ENCODE assay signal across 1 cellular context in the genomic region with DNA sequence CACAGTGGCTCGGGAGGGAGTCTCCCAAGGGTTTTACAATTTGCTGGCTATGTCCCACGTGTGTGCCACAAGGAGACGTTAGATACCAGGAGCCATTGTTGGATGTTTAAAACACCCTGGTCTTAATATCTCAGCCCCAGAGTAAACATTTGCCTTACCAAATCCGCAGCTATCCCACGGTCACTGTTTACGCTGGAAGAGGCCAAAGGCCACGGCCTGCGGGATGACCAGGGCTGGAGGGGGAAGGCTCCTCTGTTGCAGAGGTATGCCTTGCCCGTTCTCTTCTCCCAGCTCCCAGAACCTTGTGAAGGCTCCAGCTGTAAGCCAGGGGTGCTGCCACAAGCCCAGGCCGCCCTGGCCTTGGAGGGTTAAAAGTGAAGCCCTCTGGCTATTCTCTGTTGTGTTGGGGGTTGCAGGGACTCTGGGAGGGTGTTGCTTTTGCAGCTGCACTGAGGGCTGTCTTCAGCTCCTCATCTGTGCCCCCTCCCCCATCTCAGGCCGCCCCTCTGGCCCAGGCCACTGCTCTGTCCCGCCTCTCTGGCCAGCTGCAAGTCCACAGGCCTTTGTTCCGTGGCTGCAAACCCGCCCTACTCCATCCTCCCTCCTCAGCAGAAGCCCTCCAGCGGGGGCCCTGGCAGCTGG.
TF ChIP-seq lines count a peak whose summit lies in the region.

No MANE protein-coding gene starts in this region.

TF ChIP-seq in HepG2, 621 proteins besides CTCF, POLR2A, EP300 and RAD21 (continued from another document and continues in another):
- TF ChIP-seq, protein P1, sequence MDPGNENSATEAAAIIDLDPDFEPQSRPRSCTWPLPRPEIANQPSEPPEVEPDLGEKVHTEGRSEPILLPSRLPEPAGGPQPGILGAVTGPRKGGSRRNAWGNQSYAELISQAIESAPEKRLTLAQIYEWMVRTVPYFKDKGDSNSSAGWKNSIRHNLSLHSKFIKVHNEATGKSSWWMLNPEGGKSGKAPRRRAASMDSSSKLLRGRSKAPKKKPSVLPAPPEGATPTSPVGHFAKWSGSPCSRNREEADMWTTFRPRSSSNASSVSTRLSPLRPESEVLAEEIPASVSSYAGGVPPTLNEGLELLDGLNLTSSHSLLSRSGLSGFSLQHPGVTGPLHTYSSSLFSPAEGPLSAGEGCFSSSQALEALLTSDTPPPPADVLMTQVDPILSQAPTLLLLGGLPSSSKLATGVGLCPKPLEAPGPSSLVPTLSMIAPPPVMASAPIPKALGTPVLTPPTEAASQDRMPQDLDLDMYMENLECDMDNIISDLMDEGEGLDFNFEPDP (CRISPR knock-in tag; conservative IDR thresholded peaks at IDR 0.05): 0 out of 2 replicates have a peak, but pooled peaks have one; percentile 79
- TF ChIP-seq AGO2 (optimal IDR thresholded peaks at IDR 0.05; ENCODE audit: low read depth, low read length): no peak
- TF ChIP-seq HDAC6 (IDR thresholded peaks at IDR 0.05; ENCODE audit: low read depth, low read length): no peak
- no peak for TF ChIP-seq ZNF572 (CRISPR knock-in tag; IDR thresholded peaks at IDR 0.05)
- TF ChIP-seq HOXA7 (CRISPR knock-in tag; IDR thresholded peaks at IDR 0.05): no peak
- no peak for TF ChIP-seq SOX6 (IDR thresholded peaks at IDR 0.05)
- peak; percentile 79 for TF ChIP-seq SOX6 (CRISPR knock-in tag; IDR thresholded peaks at IDR 0.05)
- TF ChIP-seq PHF5A (CRISPR knock-in tag; IDR thresholded peaks at IDR 0.05; ENCODE audit: low read depth, unreplicated experiment): no peak
- TF ChIP-seq EHMT2 (IDR thresholded peaks at IDR 0.05; ENCODE audit: borderline replicate concordance, low read depth, low read length): no peak
- no peak for TF ChIP-seq ZBTB21 (CRISPR knock-in tag; IDR thresholded peaks at IDR 0.05)
- no peak for TF ChIP-seq ZFP36L2 (CRISPR knock-in tag; IDR thresholded peaks at IDR 0.05)
- no peak for TF ChIP-seq KAT7 (CRISPR knock-in tag; IDR thresholded peaks at IDR 0.05; ENCODE audit: borderline replicate concordance)
- TF ChIP-seq HIVEP1 (CRISPR knock-in tag; IDR thresholded peaks at IDR 0.05): peak; percentile 52; the same call in 1 of the 2 replicates
- TF ChIP-seq ZNF660 (CRISPR knock-in tag; IDR thresholded peaks at IDR 0.05; ENCODE audit: borderline replicate concordance, low read depth): no peak
- no peak for TF ChIP-seq CHD2 (IDR thresholded peaks at IDR 0.05; ENCODE audit: low read depth, low read length)
- TF ChIP-seq, protein P2, sequence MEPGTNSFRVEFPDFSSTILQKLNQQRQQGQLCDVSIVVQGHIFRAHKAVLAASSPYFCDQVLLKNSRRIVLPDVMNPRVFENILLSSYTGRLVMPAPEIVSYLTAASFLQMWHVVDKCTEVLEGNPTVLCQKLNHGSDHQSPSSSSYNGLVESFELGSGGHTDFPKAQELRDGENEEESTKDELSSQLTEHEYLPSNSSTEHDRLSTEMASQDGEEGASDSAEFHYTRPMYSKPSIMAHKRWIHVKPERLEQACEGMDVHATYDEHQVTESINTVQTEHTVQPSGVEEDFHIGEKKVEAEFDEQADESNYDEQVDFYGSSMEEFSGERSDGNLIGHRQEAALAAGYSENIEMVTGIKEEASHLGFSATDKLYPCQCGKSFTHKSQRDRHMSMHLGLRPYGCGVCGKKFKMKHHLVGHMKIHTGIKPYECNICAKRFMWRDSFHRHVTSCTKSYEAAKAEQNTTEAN (CRISPR knock-in tag; conservative IDR thresholded peaks at IDR 0.05): 0 out of 2 replicates have a peak, but pooled peaks have one; percentile 35
- peak; percentile 38; the same call in 1 of the 2 replicates for TF ChIP-seq ZMYM2 (CRISPR knock-in tag; IDR thresholded peaks at IDR 0.05)
- TF ChIP-seq, protein P3, sequence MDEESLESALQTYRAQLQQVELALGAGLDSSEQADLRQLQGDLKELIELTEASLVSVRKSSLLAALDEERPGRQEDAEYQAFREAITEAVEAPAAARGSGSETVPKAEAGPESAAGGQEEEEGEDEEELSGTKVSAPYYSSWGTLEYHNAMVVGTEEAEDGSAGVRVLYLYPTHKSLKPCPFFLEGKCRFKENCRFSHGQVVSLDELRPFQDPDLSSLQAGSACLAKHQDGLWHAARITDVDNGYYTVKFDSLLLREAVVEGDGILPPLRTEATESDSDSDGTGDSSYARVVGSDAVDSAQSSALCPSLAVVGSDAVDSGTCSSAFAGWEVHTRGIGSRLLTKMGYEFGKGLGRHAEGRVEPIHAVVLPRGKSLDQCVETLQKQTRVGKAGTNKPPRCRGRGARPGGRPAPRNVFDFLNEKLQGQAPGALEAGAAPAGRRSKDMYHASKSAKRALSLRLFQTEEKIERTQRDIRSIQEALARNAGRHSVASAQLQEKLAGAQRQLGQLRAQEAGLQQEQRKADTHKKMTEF (CRISPR knock-in tag; IDR thresholded peaks at IDR 0.05): peak; percentile 72; the same call in 1 of the 2 replicates
- peak; percentile 74 for TF ChIP-seq SAP130 (CRISPR knock-in tag; IDR thresholded peaks at IDR 0.05; ENCODE audit: low read depth)
- TF ChIP-seq ZNF354B (CRISPR knock-in tag; IDR thresholded peaks at IDR 0.05): no peak
- TF ChIP-seq ZNF33A (CRISPR knock-in tag; IDR thresholded peaks at IDR 0.05; ENCODE audit: borderline replicate concordance): no peak
- TF ChIP-seq NCOR1 (IDR thresholded peaks at IDR 0.05; ENCODE audit: borderline replicate concordance, low read length): peak; percentile 31; the same call in 1 of the 2 replicates
- TF ChIP-seq, protein P4, sequence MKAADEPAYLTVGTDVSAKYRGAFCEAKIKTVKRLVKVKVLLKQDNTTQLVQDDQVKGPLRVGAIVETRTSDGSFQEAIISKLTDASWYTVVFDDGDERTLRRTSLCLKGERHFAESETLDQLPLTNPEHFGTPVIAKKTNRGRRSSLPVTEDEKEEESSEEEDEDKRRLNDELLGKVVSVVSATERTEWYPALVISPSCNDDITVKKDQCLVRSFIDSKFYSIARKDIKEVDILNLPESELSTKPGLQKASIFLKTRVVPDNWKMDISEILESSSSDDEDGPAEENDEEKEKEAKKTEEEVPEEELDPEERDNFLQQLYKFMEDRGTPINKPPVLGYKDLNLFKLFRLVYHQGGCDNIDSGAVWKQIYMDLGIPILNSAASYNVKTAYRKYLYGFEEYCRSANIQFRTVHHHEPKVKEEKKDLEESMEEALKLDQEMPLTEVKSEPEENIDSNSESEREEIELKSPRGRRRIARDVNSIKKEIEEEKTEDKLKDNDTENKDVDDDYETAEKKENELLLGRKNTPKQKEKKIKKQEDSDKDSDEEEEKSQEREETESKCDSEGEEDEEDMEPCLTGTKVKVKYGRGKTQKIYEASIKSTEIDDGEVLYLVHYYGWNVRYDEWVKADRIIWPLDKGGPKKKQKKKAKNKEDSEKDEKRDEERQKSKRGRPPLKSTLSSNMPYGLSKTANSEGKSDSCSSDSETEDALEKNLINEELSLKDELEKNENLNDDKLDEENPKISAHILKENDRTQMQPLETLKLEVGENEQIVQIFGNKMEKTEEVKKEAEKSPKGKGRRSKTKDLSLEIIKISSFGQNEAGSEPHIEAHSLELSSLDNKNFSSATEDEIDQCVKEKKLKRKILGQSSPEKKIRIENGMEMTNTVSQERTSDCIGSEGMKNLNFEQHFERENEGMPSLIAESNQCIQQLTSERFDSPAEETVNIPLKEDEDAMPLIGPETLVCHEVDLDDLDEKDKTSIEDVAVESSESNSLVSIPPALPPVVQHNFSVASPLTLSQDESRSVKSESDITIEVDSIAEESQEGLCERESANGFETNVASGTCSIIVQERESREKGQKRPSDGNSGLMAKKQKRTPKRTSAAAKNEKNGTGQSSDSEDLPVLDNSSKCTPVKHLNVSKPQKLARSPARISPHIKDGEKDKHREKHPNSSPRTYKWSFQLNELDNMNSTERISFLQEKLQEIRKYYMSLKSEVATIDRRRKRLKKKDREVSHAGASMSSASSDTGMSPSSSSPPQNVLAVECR (CRISPR knock-in tag; IDR thresholded peaks at IDR 0.05; ENCODE audit: borderline replicate concordance): peak; percentile 48; the same call in 1 of the 2 replicates
- no peak for TF ChIP-seq ATF1 (CRISPR knock-in tag; IDR thresholded peaks at IDR 0.05)
- TF ChIP-seq, protein P5, sequence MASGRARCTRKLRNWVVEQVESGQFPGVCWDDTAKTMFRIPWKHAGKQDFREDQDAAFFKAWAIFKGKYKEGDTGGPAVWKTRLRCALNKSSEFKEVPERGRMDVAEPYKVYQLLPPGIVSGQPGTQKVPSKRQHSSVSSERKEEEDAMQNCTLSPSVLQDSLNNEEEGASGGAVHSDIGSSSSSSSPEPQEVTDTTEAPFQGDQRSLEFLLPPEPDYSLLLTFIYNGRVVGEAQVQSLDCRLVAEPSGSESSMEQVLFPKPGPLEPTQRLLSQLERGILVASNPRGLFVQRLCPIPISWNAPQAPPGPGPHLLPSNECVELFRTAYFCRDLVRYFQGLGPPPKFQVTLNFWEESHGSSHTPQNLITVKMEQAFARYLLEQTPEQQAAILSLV (CRISPR knock-in tag; IDR thresholded peaks at IDR 0.05; ENCODE audit: borderline replicate concordance): no peak
- TF ChIP-seq SRSF9 (IDR thresholded peaks at IDR 0.05; ENCODE audit: borderline replicate concordance, insufficient read depth, low read depth, low read length, poor library complexity, severe bottlenecking): no peak
- TF ChIP-seq ZNF564 (CRISPR knock-in tag; IDR thresholded peaks at IDR 0.05): no peak
- TF ChIP-seq DMAP1 (CRISPR knock-in tag; IDR thresholded peaks at IDR 0.05): no peak
- TF ChIP-seq, protein P6, sequence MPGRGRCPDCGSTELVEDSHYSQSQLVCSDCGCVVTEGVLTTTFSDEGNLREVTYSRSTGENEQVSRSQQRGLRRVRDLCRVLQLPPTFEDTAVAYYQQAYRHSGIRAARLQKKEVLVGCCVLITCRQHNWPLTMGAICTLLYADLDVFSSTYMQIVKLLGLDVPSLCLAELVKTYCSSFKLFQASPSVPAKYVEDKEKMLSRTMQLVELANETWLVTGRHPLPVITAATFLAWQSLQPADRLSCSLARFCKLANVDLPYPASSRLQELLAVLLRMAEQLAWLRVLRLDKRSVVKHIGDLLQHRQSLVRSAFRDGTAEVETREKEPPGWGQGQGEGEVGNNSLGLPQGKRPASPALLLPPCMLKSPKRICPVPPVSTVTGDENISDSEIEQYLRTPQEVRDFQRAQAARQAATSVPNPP (CRISPR knock-in tag; IDR thresholded peaks at IDR 0.05): 0 out of 2 replicates have a peak, but pooled peaks have one; percentile 49
- TF ChIP-seq EEA1 (CRISPR knock-in tag; IDR thresholded peaks at IDR 0.05; ENCODE audit: borderline replicate concordance): no peak
- no peak for TF ChIP-seq ZC3H4 (CRISPR knock-in tag; IDR thresholded peaks at IDR 0.05; ENCODE audit: borderline replicate concordance)
- TF ChIP-seq MED8 (CRISPR knock-in tag; IDR thresholded peaks at IDR 0.05; ENCODE audit: insufficient replicate concordance): no peak
- no peak; the same call in 1 of the 2 replicates for TF ChIP-seq KMT2B (CRISPR knock-in tag; IDR thresholded peaks at IDR 0.05)
- no peak for TF ChIP-seq ZNF550 (CRISPR knock-in tag; IDR thresholded peaks at IDR 0.05; ENCODE audit: borderline replicate concordance)
- peak; percentile 80 for TF ChIP-seq RARA (CRISPR knock-in tag; IDR thresholded peaks at IDR 0.05)
- TF ChIP-seq, protein P7, sequence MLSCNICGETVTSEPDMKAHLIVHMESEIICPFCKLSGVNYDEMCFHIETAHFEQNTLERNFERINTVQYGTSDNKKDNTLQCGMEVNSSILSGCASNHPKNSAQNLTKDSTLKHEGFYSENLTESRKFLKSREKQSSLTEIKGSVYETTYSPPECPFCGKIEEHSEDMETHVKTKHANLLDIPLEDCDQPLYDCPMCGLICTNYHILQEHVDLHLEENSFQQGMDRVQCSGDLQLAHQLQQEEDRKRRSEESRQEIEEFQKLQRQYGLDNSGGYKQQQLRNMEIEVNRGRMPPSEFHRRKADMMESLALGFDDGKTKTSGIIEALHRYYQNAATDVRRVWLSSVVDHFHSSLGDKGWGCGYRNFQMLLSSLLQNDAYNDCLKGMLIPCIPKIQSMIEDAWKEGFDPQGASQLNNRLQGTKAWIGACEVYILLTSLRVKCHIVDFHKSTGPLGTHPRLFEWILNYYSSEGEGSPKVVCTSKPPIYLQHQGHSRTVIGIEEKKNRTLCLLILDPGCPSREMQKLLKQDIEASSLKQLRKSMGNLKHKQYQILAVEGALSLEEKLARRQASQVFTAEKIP (CRISPR knock-in tag; IDR thresholded peaks at IDR 0.05; ENCODE audit: borderline replicate concordance): no peak
- 0 out of 2 replicates have a peak, but pooled peaks have one; percentile 35 for TF ChIP-seq ZNF317 (CRISPR knock-in tag; IDR thresholded peaks at IDR 0.05)
- no peak for TF ChIP-seq TBX3 (IDR thresholded peaks at IDR 0.05; ENCODE audit: borderline replicate concordance)
- TF ChIP-seq ZBTB20 (CRISPR knock-in tag; IDR thresholded peaks at IDR 0.05; ENCODE audit: borderline replicate concordance, low read depth): no peak
- TF ChIP-seq ZNF501 (CRISPR knock-in tag; IDR thresholded peaks at IDR 0.05): no peak
- TF ChIP-seq ZNF772 (CRISPR knock-in tag; IDR thresholded peaks at IDR 0.05): no peak; the same call in 1 of the 2 replicates
- TF ChIP-seq, protein P8, sequence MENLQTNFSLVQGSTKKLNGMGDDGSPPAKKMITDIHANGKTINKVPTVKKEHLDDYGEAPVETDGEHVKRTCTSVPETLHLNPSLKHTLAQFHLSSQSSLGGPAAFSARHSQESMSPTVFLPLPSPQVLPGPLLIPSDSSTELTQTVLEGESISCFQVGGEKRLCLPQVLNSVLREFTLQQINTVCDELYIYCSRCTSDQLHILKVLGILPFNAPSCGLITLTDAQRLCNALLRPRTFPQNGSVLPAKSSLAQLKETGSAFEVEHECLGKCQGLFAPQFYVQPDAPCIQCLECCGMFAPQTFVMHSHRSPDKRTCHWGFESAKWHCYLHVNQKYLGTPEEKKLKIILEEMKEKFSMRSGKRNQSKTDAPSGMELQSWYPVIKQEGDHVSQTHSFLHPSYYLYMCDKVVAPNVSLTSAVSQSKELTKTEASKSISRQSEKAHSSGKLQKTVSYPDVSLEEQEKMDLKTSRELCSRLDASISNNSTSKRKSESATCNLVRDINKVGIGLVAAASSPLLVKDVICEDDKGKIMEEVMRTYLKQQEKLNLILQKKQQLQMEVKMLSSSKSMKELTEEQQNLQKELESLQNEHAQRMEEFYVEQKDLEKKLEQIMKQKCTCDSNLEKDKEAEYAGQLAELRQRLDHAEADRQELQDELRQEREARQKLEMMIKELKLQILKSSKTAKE (CRISPR knock-in tag; IDR thresholded peaks at IDR 0.05; ENCODE audit: borderline replicate concordance): no peak
- TF ChIP-seq ZKSCAN1 (IDR thresholded peaks at IDR 0.05; ENCODE audit: low read length): no peak
- TF ChIP-seq, protein P9, sequence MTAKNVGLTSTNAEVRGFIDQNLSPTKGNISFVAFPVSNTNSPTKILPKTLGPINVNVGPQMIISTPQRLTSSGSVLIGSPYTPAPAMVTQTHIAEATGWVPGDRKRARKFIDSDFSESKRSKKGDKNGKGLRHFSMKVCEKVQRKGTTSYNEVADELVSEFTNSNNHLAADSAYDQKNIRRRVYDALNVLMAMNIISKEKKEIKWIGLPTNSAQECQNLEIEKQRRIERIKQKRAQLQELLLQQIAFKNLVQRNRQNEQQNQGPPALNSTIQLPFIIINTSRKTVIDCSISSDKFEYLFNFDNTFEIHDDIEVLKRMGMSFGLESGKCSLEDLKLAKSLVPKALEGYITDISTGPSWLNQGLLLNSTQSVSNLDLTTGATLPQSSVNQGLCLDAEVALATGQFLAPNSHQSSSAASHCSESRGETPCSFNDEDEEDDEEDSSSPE (CRISPR knock-in tag; IDR thresholded peaks at IDR 0.05): peak; percentile 64
- TF ChIP-seq SYNCRIP (IDR thresholded peaks at IDR 0.05; ENCODE audit: insufficient read depth, low read depth, low read length): no peak
- no peak for TF ChIP-seq KLF15 (CRISPR knock-in tag; IDR thresholded peaks at IDR 0.05; ENCODE audit: borderline replicate concordance)
- TF ChIP-seq CEBPB (IDR thresholded peaks at IDR 0.05; ENCODE audit: borderline replicate concordance, low read depth, low read length): no peak
- TF ChIP-seq ZEB1 (IDR thresholded peaks at IDR 0.05; ENCODE audit: insufficient replicate concordance, low read depth): no peak
- TF ChIP-seq ARNT (IDR thresholded peaks at IDR 0.05): no peak
- no peak for TF ChIP-seq PRMT3 (CRISPR knock-in tag; IDR thresholded peaks at IDR 0.05; ENCODE audit: borderline replicate concordance, low read depth)
- TF ChIP-seq SNRNP70 (IDR thresholded peaks at IDR 0.05; ENCODE audit: low read depth, low read length): no peak
